In the genomic region with DNA sequence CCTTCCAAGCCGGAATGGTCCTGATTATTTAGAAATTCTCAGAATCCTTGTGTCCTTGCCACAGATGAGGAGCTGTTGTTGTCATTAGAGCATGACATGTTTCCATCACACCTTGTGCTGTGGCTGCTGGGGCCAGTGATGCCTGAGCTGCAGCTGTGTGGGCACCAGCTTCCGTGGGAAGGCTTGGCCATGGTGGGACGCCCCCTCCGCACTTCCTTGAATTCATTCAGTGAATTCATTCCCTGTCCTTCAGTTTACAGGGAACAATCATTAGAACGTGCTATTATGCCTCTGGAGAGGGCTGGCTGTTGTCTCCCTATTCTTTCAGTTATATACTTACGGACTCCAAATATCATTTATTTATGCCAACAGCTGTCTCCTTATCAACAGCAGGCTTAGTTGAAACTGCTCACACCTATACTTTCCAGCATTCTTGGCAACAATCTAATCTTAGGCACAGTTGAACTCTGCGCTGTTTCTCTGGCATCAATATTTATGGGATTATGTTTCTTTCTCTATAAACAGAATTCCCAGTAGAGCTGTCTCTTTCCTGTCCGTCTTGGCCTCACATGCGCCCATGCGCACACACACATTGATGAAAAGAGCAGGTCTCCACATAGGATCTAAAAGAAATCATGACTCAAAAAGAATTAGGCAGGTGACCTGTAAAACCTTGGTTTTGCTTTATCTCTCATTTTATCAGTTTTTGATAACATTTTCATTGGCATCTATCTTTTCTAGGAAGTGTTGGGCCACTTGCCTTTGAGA, we compare ENCODE assay signal across 23 cellular contexts. TPM values are rescaled to one million over a fixed set of nuclear protein-coding genes. Genes with fewer than 3 reads are reported as not detected.
DNase-seq lines count a peak whose midpoint lies in the region; ATAC-seq and TF ChIP-seq lines count a peak whose summit lies in the region.
"Had no signal": no experiment of that assay in that cellular context is flagged by ENCODE, and none has a peak within 500 bp of the region (broad histone marks: within the 10 kb centered on the region; RNA-seq: fewer than 3 reads in every experiment).

No MANE protein-coding gene starts in this region.

- H3K36me3 Mint-ChIP-seq in nephron (ENCODE audit: low read depth) (no peaks in the 10 kb centered on the region), nephron progenitor cell (ENCODE audit: low read depth) (no peaks in the 10 kb centered on the region)
- H3K36me3 Mint-ChIP-seq: CD14-positive monocyte had no signal

- ATAC-seq in left cardiac atrium (peak; percentile 19 to 34), Right ventricle myocardium inferior (no peak), HG03280 (IDR thresholded peaks at IDR 0.05; ENCODE audit: unreplicated experiment) (no peak)
- ATAC-seq: Panc1 had no signal

- peaks cover 37% of the 10 kb centered on the region for H3K4me1 Mint-ChIP-seq in nephron
- H3K4me1 Mint-ChIP-seq in nephron progenitor cell = peaks cover 31% of the 10 kb centered on the region

- H3K4me3 Mint-ChIP-seq in nephron (no peak overlapping the region), nephron progenitor cell (no peak overlapping the region)
- H3K4me3 Mint-ChIP-seq: CD14-positive monocyte, H9, IgD-negative memory B cell had no signal

- DNase-seq in left cardiac atrium (no peak), Right ventricle myocardium inferior (ENCODE audit: missing footprints) (no peak), nephron progenitor cell (no peak), activated gamma-delta T cell treated with Interleukin-2 at 50 U/mL for 16 hours (no peak)
- DNase-seq: ACHN, AML-193, EL, H9, Kasumi-1, NCI-H1105 treated with DMSO at 0.1 percent for 48 hours, NCI-H1694 treated with DMSO at 0.1 percent for 48 hours, NCI-H2107, NCI-H774, SHP77, SK-N-SH had no signal

- peak overlapping the region; percentile 78 for H3K27ac ChIP-seq in VCaP
- H3K27ac ChIP-seq: HL-60 had no signal

- H3K27me3 Mint-ChIP-seq in nephron (ENCODE audit: low read depth) (no peaks in the 10 kb centered on the region), nephron progenitor cell (ENCODE audit: low read depth, poor library complexity) (peaks cover 8% of the 10 kb centered on the region)

- intact Hi-C loops in left cardiac atrium (cut with DNase I) (no loop called here), Right ventricle myocardium inferior (cut with DNase I) (no loop called here)

- H3K27ac Mint-ChIP-seq in nephron (peak overlapping the region; percentile 10 to 67 (median 32)), nephron progenitor cell (no peak overlapping the region)
- H3K27ac Mint-ChIP-seq: CD14-positive monocyte, H9, IgD-negative memory B cell had no signal

- no peaks in the 10 kb centered on the region for H3K9me3 Mint-ChIP-seq in nephron
- no peaks in the 10 kb centered on the region for H3K9me3 Mint-ChIP-seq in nephron progenitor cell
- H3K9me3 Mint-ChIP-seq: H9 had no signal

- TF ChIP-seq CTCF in VCaP (conservative IDR thresholded peaks at IDR 0.05) (no peak), nephron (IDR thresholded peaks at IDR 0.05; ENCODE audit: unreplicated experiment in 3 of 3) (no peak), nephron progenitor cell (IDR thresholded peaks at IDR 0.05) (no peak)

RNA-seq across cellular contexts. Expression of a gene that starts 8.9 kb away (rescaled TPM):
- total RNA-seq in left cardiac atrium (not detected), Right ventricle myocardium inferior (not detected)
- total RNA-seq: H9, NCI-H460 had no signal

Comparison
In these comparisons a context has a peak if more than half of its experiments do, and no peak if none do; other contexts are left out.
1. ATAC-seq: peak in left cardiac atrium (2 of 2); none in Right ventricle myocardium inferior (single experiment) and HG03280 (single experiment).